Comparison of ENCODE assay signal across 8 cellular contexts in the genomic region with DNA sequence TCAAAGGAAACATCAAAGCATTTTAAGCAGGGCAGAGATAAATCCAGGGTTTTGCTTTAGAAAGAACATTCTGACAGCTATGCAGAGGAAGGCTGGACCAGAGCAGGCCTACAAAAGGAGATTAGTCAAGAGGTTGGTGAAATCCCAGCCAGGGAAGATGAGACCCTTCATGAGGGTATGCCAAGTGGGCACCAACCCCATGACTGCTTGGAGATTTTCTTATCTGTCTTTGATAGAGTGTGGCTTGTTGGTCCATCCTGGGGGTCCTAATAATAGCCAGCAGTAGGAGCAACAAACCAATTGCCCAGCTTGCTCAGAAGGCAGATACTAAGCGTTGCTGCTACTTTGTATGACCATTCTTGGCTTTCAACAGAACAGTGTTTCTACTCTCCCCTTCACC.
"Had no signal": no experiment of that assay in that cellular context is flagged by ENCODE, and none has a peak within 500 bp of the region (broad histone marks: within the 10 kb centered on the region; RNA-seq: fewer than 3 reads in every experiment).

No MANE protein-coding gene starts in this region.

- H3K4me3 ChIP-seq: GM12878 had no signal

- ATAC-seq: GM12878 had no signal

- FAIRE-seq: G401.6, GM12878, GM12891, GM12892, GM18507, GM19239 had no signal

- DNase-seq: GDM1, GF-D8 had no signal
